1 cellular context compared by ENCODE assay signal in genomic region chr12:108319277-108320234, GRCh38.
A peak's percentile ranks its signal among the peaks of the same experiment; 100 is the strongest.
TF ChIP-seq lines count a peak whose summit lies in the region.

No MANE protein-coding gene starts in this region.

TF ChIP-seq in GM12878, 131 proteins besides CTCF, POLR2A, EP300 and RAD21:
- no peak for TF ChIP-seq CHD4 (IDR thresholded peaks at IDR 0.05)
- TF ChIP-seq CHD2 (IDR thresholded peaks at IDR 0.05; ENCODE audit: borderline replicate concordance, low read depth, low read length): no peak
- TF ChIP-seq FOXM1 (IDR thresholded peaks at IDR 0.05; ENCODE audit: low read depth, low read length): no peak
- no peak for TF ChIP-seq RBBP5 (conservative IDR thresholded peaks at IDR 0.05)
- TF ChIP-seq SUPT20H (IDR thresholded peaks at IDR 0.05; ENCODE audit: borderline replicate concordance, control insufficient read depth, low read depth, low read length): no peak
- no peak for TF ChIP-seq EGR1 (IDR thresholded peaks at IDR 0.05; ENCODE audit: borderline replicate concordance in 1 of 2, low read depth in 2 of 2, low read length in 2 of 2)
- TF ChIP-seq RUNX3 (IDR thresholded peaks at IDR 0.05; ENCODE audit: low read length): peak; percentile 20; the same call in 1 of the 2 replicates
- TF ChIP-seq YY1 (IDR thresholded peaks at IDR 0.05; ENCODE audit: low read depth, low read length): 0 out of 2 replicates have a peak, but pooled peaks have one; percentile 19
- TF ChIP-seq KLF5 (IDR thresholded peaks at IDR 0.05; ENCODE audit: partially characterized antibody): no peak
- no peak for TF ChIP-seq MTA3 (IDR thresholded peaks at IDR 0.05; ENCODE audit: borderline replicate concordance, low read length)
- TF ChIP-seq EED (IDR thresholded peaks at IDR 0.05; ENCODE audit: low read depth): peak; percentile 54; the same call in 1 of the 2 replicates
- TF ChIP-seq FOS (IDR thresholded peaks at IDR 0.05; ENCODE audit: borderline replicate concordance, extremely low read depth, insufficient read length): no peak
- TF ChIP-seq NR2F1 (conservative IDR thresholded peaks at IDR 0.05): no peak
- peak; percentile 48 for TF ChIP-seq JUNB (IDR thresholded peaks at IDR 0.05)
- TF ChIP-seq NFIC (IDR thresholded peaks at IDR 0.05; ENCODE audit: low read depth, low read length): 0 out of 2 replicates have a peak, but pooled peaks have one; percentile 15
- TF ChIP-seq TCF7 (IDR thresholded peaks at IDR 0.05; ENCODE audit: borderline replicate concordance): no peak
- no peak for TF ChIP-seq PRDM15 (CRISPR knock-in tag; IDR thresholded peaks at IDR 0.05)
- no peak for TF ChIP-seq NRF1 (conservative IDR thresholded peaks at IDR 0.05; ENCODE audit: low read depth, low read length)
- no peak for TF ChIP-seq HDGF (IDR thresholded peaks at IDR 0.05)
- TF ChIP-seq KDM1A (IDR thresholded peaks at IDR 0.05; ENCODE audit: borderline replicate concordance): peak; percentile 56; the same call in 1 of the 2 replicates
- TF ChIP-seq SRF (IDR thresholded peaks at IDR 0.05; ENCODE audit: low read depth in 2 of 2, low read length in 2 of 2): no peak
- no peak for TF ChIP-seq CREM (IDR thresholded peaks at IDR 0.05; ENCODE audit: low read depth)
- no peak for TF ChIP-seq BRCA1 (IDR thresholded peaks at IDR 0.05; ENCODE audit: low read depth, low read length)
- TF ChIP-seq NFYA (IDR thresholded peaks at IDR 0.05; ENCODE audit: borderline replicate concordance, low read depth, low read length): no peak
- TF ChIP-seq ATF2 (IDR thresholded peaks at IDR 0.05; ENCODE audit: low read length): 0 out of 2 replicates have a peak, but pooled peaks have one; percentile 65
- TF ChIP-seq SREBF2 (IDR thresholded peaks at IDR 0.05; ENCODE audit: low read length): no peak
